29 cellular contexts compared by ENCODE assay signal in the genomic region with DNA sequence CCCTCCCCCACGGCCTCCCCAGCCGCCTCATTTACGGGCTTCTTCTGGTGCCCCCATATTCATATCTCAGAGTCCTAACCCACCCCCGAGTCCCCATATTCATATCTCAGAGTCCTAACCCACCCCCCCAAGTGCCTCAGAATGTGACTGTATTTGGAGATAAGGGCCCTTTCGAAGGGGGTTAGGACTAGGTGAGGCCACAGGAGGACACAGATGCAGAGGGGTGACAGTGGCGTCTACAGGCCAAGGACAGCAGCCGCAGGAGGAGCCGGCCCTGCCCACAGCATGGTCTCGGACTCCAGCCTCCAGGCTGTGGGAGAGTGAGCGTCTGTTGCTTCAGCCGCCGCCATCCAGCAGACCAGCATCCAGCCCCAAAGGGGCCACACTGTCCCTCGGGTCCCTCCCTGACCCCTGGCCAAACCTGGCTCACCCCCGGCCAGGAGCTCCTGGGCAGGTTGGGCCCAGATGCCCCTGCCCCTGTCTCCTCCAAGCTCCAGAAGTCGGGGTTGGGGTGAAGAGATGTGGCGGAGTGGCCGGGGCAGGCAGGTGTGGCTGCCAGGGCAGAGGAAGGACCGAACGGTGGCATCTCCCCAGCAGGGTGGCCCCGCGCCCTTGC. TPM values are rescaled to one million over a fixed set of nuclear protein-coding genes. Genes with fewer than 3 reads are reported as not detected.
"Had no signal": no experiment of that assay in that cellular context is flagged by ENCODE, and none has a peak within 500 bp of the region (broad histone marks: within the 10 kb centered on the region; RNA-seq: fewer than 3 reads in every experiment).

No MANE protein-coding gene starts in this region.

- H3K9me3 Mint-ChIP-seq: activated CD8-positive, alpha-beta T cell treated with anti-CD3 and anti-CD28 coated beads for 36 hours; activated naive CD8-positive, alpha-beta T cell treated with anti-CD3 and anti-CD28 coated beads, Interleukin-2, amount 10 ng/mL, durations not matched to agents 7 days and 5 days; activated T-cell treated with anti-CD3 and anti-CD28 coated beads, Interleukin-2, amount 50 U/mL, for 72 hours; T-cell had no signal

- H3K36me3 ChIP-seq: adrenal gland had no signal

- H3K4me1 Mint-ChIP-seq: activated CD4-positive, alpha-beta T cell treated with anti-CD3 and anti-CD28 coated beads for 36 hours; activated naive CD8-positive, alpha-beta T cell treated with anti-CD3 and anti-CD28 coated beads, Interleukin-2, amount 10 ng/mL, durations not matched to agents 7 days and 5 days; T-cell had no signal

- H3K27ac ChIP-seq: adrenal gland, SK-N-MC, VCaP had no signal

- H3K9me3 ChIP-seq: adrenal gland had no signal

- H3K4me3 Mint-ChIP-seq: activated CD4-positive, alpha-beta T cell treated with anti-CD3 and anti-CD28 coated beads for 36 hours; activated CD8-positive, alpha-beta T cell treated with anti-CD3 and anti-CD28 coated beads for 36 hours; activated naive CD8-positive, alpha-beta T cell treated with anti-CD3 and anti-CD28 coated beads, Interleukin-2, amount 10 ng/mL, durations not matched to agents 7 days and 5 days; activated T-cell treated with anti-CD3 and anti-CD28 coated beads, Interleukin-2, amount 50 U/mL, for 72 hours; T-cell had no signal

- H3K27ac Mint-ChIP-seq: activated CD4-positive, alpha-beta T cell treated with anti-CD3 and anti-CD28 coated beads for 36 hours; activated CD8-positive, alpha-beta T cell treated with anti-CD3 and anti-CD28 coated beads for 36 hours; activated naive CD8-positive, alpha-beta T cell treated with anti-CD3 and anti-CD28 coated beads, Interleukin-2, amount 10 ng/mL, durations not matched to agents 7 days and 5 days; activated T-cell treated with anti-CD3 and anti-CD28 coated beads, Interleukin-2, amount 50 U/mL, for 72 hours; T-cell had no signal

- DNase-seq: activated CD4-positive, alpha-beta T cell treated with anti-CD3 and anti-CD28 coated beads for 36 hours; activated CD4-positive, alpha-beta T cell treated with anti-CD3 and anti-CD28 coated beads, Interleukin-2, amount 50 U/mL, for 1 hour; activated CD8-positive, alpha-beta memory T cell treated with anti-CD3 and anti-CD28 coated beads, Interleukin-2, amount 50 U/mL, for 4 hours; activated CD8-positive, alpha-beta T cell treated with anti-CD3 and anti-CD28 coated beads for 36 hours; activated naive CD4-positive, alpha-beta T cell treated with anti-CD3 and anti-CD28 coated beads, Interleukin-2, amount 50 U/mL, for 16 hours; activated naive CD8-positive, alpha-beta T cell treated with anti-CD3 and anti-CD28 coated beads, Interleukin-2, amount 10 ng/mL, durations not matched to agents 7 days and 5 days; activated T-cell treated with anti-CD3 and anti-CD28 coated beads, Interleukin-2, amount 50 U/mL, for 72 hours; adrenal gland; anterior cingulate cortex; Kasumi-1; KBM-7; NCI-H1105 treated with DMSO at 0.1 percent for 48 hours; NCI-H146; NCI-H187 treated with DMSO at 0.1 percent for 48 hours; NCI-H2171; NCI-H226; NCI-H510A; NCI-H526 treated with DMSO at 0.1 percent for 48 hours; NCI-H82; RPMI8226; T-cell; T-helper 2 cell; T1000 had no signal

- H3K27me3 Mint-ChIP-seq: activated CD4-positive, alpha-beta T cell treated with anti-CD3 and anti-CD28 coated beads for 36 hours; activated CD8-positive, alpha-beta T cell treated with anti-CD3 and anti-CD28 coated beads for 36 hours; activated naive CD8-positive, alpha-beta T cell treated with anti-CD3 and anti-CD28 coated beads, Interleukin-2, amount 10 ng/mL, durations not matched to agents 7 days and 5 days had no signal

- H3K27me3 ChIP-seq: adrenal gland had no signal

- H3K36me3 Mint-ChIP-seq: activated naive CD8-positive, alpha-beta T cell treated with anti-CD3 and anti-CD28 coated beads, Interleukin-2, amount 10 ng/mL, durations not matched to agents 7 days and 5 days; T-cell had no signal

- ATAC-seq: activated CD4-positive, alpha-beta T cell treated with anti-CD3 and anti-CD28 coated beads for 36 hours; activated CD8-positive, alpha-beta T cell treated with anti-CD3 and anti-CD28 coated beads for 36 hours; activated T-cell treated with anti-CD3 and anti-CD28 coated beads, Interleukin-2, amount 50 U/mL, for 72 hours; Panc1; Right ventricle myocardium inferior; T-cell had no signal

- H3K4me3 ChIP-seq: adrenal gland, SK-N-MC had no signal

RNA-seq across cellular contexts. Expression of gene CACNA1H, which starts 25.5 kb away (rescaled TPM):
- total RNA-seq: OCI-LY7 had no signal

RNA-seq across cellular contexts. Expression of gene TPSG1, which starts 46.7 kb away (rescaled TPM):
- total RNA-seq: activated CD4-positive, alpha-beta T cell treated with anti-CD3 and anti-CD28 coated beads for 36 hours; activated CD8-positive, alpha-beta T cell treated with anti-CD3 and anti-CD28 coated beads for 36 hours; activated naive CD8-positive, alpha-beta T cell treated with anti-CD3 and anti-CD28 coated beads, Interleukin-2, amount 10 ng/mL, durations not matched to agents 7 days and 5 days; cardiac septum; OCI-LY7; T-cell had no signal

RNA-seq across cellular contexts. Expression of gene TPSB2, which starts 51.6 kb away (rescaled TPM):
- total RNA-seq: activated CD4-positive, alpha-beta T cell treated with anti-CD3 and anti-CD28 coated beads for 36 hours; activated CD8-positive, alpha-beta T cell treated with anti-CD3 and anti-CD28 coated beads for 36 hours; activated naive CD8-positive, alpha-beta T cell treated with anti-CD3 and anti-CD28 coated beads, Interleukin-2, amount 10 ng/mL, durations not matched to agents 7 days and 5 days; OCI-LY7 had no signal
